ENCODE assay signal across 13 cellular contexts in genomic region chr1:149915429-149916192, GRCh38. TPM values are rescaled to one million over a fixed set of nuclear protein-coding genes. Genes with fewer than 3 reads are reported as not detected.
DNase-seq lines count a peak whose midpoint lies in the region; ATAC-seq, FAIRE-seq and TF ChIP-seq lines count a peak whose summit lies in the region.
"Had no signal": no experiment of that assay in that cellular context is flagged by ENCODE, and none has a peak within 500 bp of the region (broad histone marks: within the 10 kb centered on the region; RNA-seq: fewer than 3 reads in every experiment).

No MANE protein-coding gene starts in this region.

- DNase-seq in A673 (ENCODE audit: low spot score) (no peak), GM12891 (ENCODE audit: insufficient read length, low spot score) (no peak), mesendoderm (no peak), EL (no peak), Right ventricle myocardium inferior (ENCODE audit: missing footprints) (no peak), amniotic stem cell (lab: John Stamatoyannopoulos, UW) (no peak), COLO668 (lab: John Stamatoyannopoulos, UW; ENCODE audit: unreplicated experiment) (no peak)
- no peak for DNase-seq in activated T-helper 2 cell treated with anti-CD3 and anti-CD28 coated beads, Interferon-gamma antibody, Interleukin-2, Interleukin-4, amounts not matched to agents 10 μg/mL and 5 μg/mL and 100 μg/mL, durations not matched to agents 14 hours and 24 hours and 36 hours (ENCODE audit: low spot score)
- DNase-seq: Caco-2, cerebellar nuclear complex, NCI-H1417 had no signal

- H3K4ac ChIP-seq in mesendoderm (ENCODE audit: low read depth, low read length), result no peak overlapping the region

- TF ChIP-seq POLR2A in GM12891 (IDR thresholded peaks at IDR 0.05; ENCODE audit: low read depth, low read length), result no peak

- peak overlapping the region; percentile 69 for H3K27ac Mint-ChIP-seq in activated T-helper 2 cell treated with anti-CD3 and anti-CD28 coated beads, Interferon-gamma antibody, Interleukin-2, Interleukin-4, amounts not matched to agents 10 μg/mL and 5 μg/mL and 100 μg/mL, durations not matched to agents 14 hours and 24 hours and 36 hours

- H3K27ac ChIP-seq in A673 (ENCODE audit: low read depth, low read length, poor library complexity, severe bottlenecking) (peak overlapping the region; percentile 46), mesendoderm (ENCODE audit: low read depth, low read length) (no peak overlapping the region)

- no TSS peak for BruUV-seq in A673 (replicated peaks; lab: Mats Ljungman, UMichigan)

- H3K4me1 ChIP-seq in A673 (ENCODE audit: insufficient read depth, low read length, poor library complexity, severe bottlenecking) (peaks cover 19% of the 10 kb centered on the region), mesendoderm (ENCODE audit: control insufficient read depth, low read depth, low read length) (peaks cover 11% of the 10 kb centered on the region)

- TF ChIP-seq CTCF in A673 (conservative IDR thresholded peaks at IDR 0.05; ENCODE audit: low read depth, low read length), result no peak

- H3K4me3 ChIP-seq in A673 (ENCODE audit: low read depth, low read length, poor library complexity, severe bottlenecking) (peak overlapping the region; percentile 72), mesendoderm (ENCODE audit: low read length) (no peak overlapping the region)

- peak; percentile 16 for FAIRE-seq in GM12891 (lab: Jason Lieb, UNC)
- FAIRE-seq: RCC 7860 had no signal

- H3K9me3 ChIP-seq in A673 (ENCODE audit: low read depth, low read length, poor library complexity, severe bottlenecking), result no peaks in the 10 kb centered on the region
- H3K9me3 ChIP-seq: Caco-2 had no signal

- no peak for ATAC-seq in Right ventricle myocardium inferior
- ATAC-seq: HCT116 had no signal

- H3K27me3 ChIP-seq in A673 (replicated peaks; ENCODE audit: insufficient read depth, low read depth, low read length, poor library complexity) (no peaks in the 10 kb centered on the region), mesendoderm (ENCODE audit: insufficient read depth, low read length, poor library complexity) (no peaks in the 10 kb centered on the region)

- H3K36me3 ChIP-seq in A673 (ENCODE audit: insufficient read depth, low read length, poor library complexity, severe bottlenecking), result peaks cover 12% of the 10 kb centered on the region
- H3K36me3 ChIP-seq in mesendoderm (ENCODE audit: control insufficient read depth, insufficient read depth, low read length), result peaks cover 2% of the 10 kb centered on the region

- peak overlapping the region; percentile 86 for H3K9ac ChIP-seq in mesendoderm (ENCODE audit: low read length)

- no peak overlapping the region for H2BK120ac ChIP-seq in mesendoderm (ENCODE audit: low read depth, low read length)

- no peak overlapping the region for H3K18ac ChIP-seq in mesendoderm (ENCODE audit: low read length)

- intact Hi-C loops in A673 (cut with micrococcal nuclease; ENCODE audit: unreplicated experiment), result no loop called here
- intact Hi-C loops in activated T-helper 2 cell treated with anti-CD3 and anti-CD28 coated beads, Interferon-gamma antibody, Interleukin-2, Interleukin-4, amounts not matched to agents 10 μg/mL and 5 μg/mL and 100 μg/mL, durations not matched to agents 14 hours and 24 hours and 36 hours (cut with micrococcal nuclease), result no loop called here
- intact Hi-C loops in Right ventricle myocardium inferior (cut with DNase I), result no loop called here

- no peak overlapping the region for H2BK5ac ChIP-seq in mesendoderm (ENCODE audit: low read length)

- WGBS in mesendoderm (ENCODE audit: extremely low coverage, insufficient coverage, low lambda C conversion rate), result no CpG with 5 or more reads among the region's 11 CpGs

- H3K27me3 Mint-ChIP-seq in activated T-helper 2 cell treated with anti-CD3 and anti-CD28 coated beads, Interferon-gamma antibody, Interleukin-2, Interleukin-4, amounts not matched to agents 10 μg/mL and 5 μg/mL and 100 μg/mL, durations not matched to agents 14 hours and 24 hours and 36 hours (ENCODE audit: low read depth), result no peaks in the 10 kb centered on the region

- peak overlapping the region; percentile 88 for H3K56ac ChIP-seq in mesendoderm (ENCODE audit: low read length)

- peaks cover 2% of the 10 kb centered on the region for H3K79me2 ChIP-seq in mesendoderm (ENCODE audit: control insufficient read depth, insufficient read depth, low read length)

- no peak overlapping the region for H3K23ac ChIP-seq in mesendoderm (ENCODE audit: low read length)

- no peaks in the 10 kb centered on the region for H3K9me3 Mint-ChIP-seq in activated T-helper 2 cell treated with anti-CD3 and anti-CD28 coated beads, Interferon-gamma antibody, Interleukin-2, Interleukin-4, amounts not matched to agents 10 μg/mL and 5 μg/mL and 100 μg/mL, durations not matched to agents 14 hours and 24 hours and 36 hours

- H3K36me3 Mint-ChIP-seq in activated T-helper 2 cell treated with anti-CD3 and anti-CD28 coated beads, Interferon-gamma antibody, Interleukin-2, Interleukin-4, amounts not matched to agents 10 μg/mL and 5 μg/mL and 100 μg/mL, durations not matched to agents 14 hours and 24 hours and 36 hours (ENCODE audit: low read depth), result peaks cover 16% of the 10 kb centered on the region

- peak overlapping the region; percentile 83 for H3K4me2 ChIP-seq in mesendoderm (ENCODE audit: low read length)

- no peak overlapping the region for H2AK5ac ChIP-seq in mesendoderm (ENCODE audit: low read length)

- H3K79me1 ChIP-seq in mesendoderm (ENCODE audit: low read length), result peaks cover 9% of the 10 kb centered on the region

- H4K5ac ChIP-seq in mesendoderm (ENCODE audit: low read length), result no peak overlapping the region

- peak overlapping the region; percentile 92 for H3K4me3 Mint-ChIP-seq in activated T-helper 2 cell treated with anti-CD3 and anti-CD28 coated beads, Interferon-gamma antibody, Interleukin-2, Interleukin-4, amounts not matched to agents 10 μg/mL and 5 μg/mL and 100 μg/mL, durations not matched to agents 14 hours and 24 hours and 36 hours (ENCODE audit: low read depth)

- POLR2A ChIA-PET in A673 (lab: Charles Lee; ENCODE audit: low non-redundant PET), result no interaction called here

- H4K8ac ChIP-seq in mesendoderm (ENCODE audit: low read depth, low read length), result no peak overlapping the region

- peaks cover 35% of the 10 kb centered on the region for H3K4me1 Mint-ChIP-seq in activated T-helper 2 cell treated with anti-CD3 and anti-CD28 coated beads, Interferon-gamma antibody, Interleukin-2, Interleukin-4, amounts not matched to agents 10 μg/mL and 5 μg/mL and 100 μg/mL, durations not matched to agents 14 hours and 24 hours and 36 hours (ENCODE audit: low read depth)

- CTCF ChIA-PET in A673 (lab: Charles Lee), result no interaction called here

- no peak overlapping the region for H2BK15ac ChIP-seq in mesendoderm (replicated peaks; ENCODE audit: low read depth)

TF ChIP-seq in GM12891, 5 proteins besides CTCF, POLR2A, EP300 and RAD21:
- TF ChIP-seq POU2F2 (IDR thresholded peaks at IDR 0.05; ENCODE audit: low read depth, low read length) (no peak), PAX5 (IDR thresholded peaks at IDR 0.05; ENCODE audit: insufficient read depth, low read length, severe bottlenecking) (no peak), POLR2AphosphoS5 (IDR thresholded peaks at IDR 0.05; ENCODE audit: low read depth, low read length) (no peak), SPI1 (IDR thresholded peaks at IDR 0.05; ENCODE audit: low read depth, low read length) (no peak), TAF1 (IDR thresholded peaks at IDR 0.05; ENCODE audit: low read depth, low read length) (no peak)

RNA-seq across cellular contexts. Expression of gene SV2A, which starts 2.0 kb away (rescaled TPM):
- total RNA-seq in A673 (2021) (33.1 and 35.4 TPM in 2 replicates), Right ventricle myocardium inferior (0.51 TPM)
- polyA plus RNA-seq in GM12891 (2012; ENCODE audit: low read depth, missing spikeins), result 6.9 TPM
- 17.9 and 18.4 TPM in 2 replicates for total RNA-seq in activated T-helper 2 cell treated with anti-CD3 and anti-CD28 coated beads, Interferon-gamma antibody, Interleukin-2, Interleukin-4, amounts not matched to agents 10 μg/mL and 5 μg/mL and 100 μg/mL, durations not matched to agents 14 hours and 24 hours and 36 hours
- polyA plus RNA-seq in mesendoderm (2013, experiment 1 of 2), result 27.6 TPM
- polyA plus RNA-seq in mesendoderm (2013, experiment 2 of 2), result 28.5 TPM

RNA-seq across cellular contexts. Expression of gene SF3B4, which starts 12.0 kb away (rescaled TPM):
- total RNA-seq in A673 (2021), result 124 and 137 TPM in 2 replicates
- polyA plus RNA-seq in GM12891 (2012; ENCODE audit: low read depth, missing spikeins), result 52.4 TPM
- total RNA-seq in activated T-helper 2 cell treated with anti-CD3 and anti-CD28 coated beads, Interferon-gamma antibody, Interleukin-2, Interleukin-4, amounts not matched to agents 10 μg/mL and 5 μg/mL and 100 μg/mL, durations not matched to agents 14 hours and 24 hours and 36 hours, result 109 and 113 TPM in 2 replicates
- 146 TPM for polyA plus RNA-seq in mesendoderm (2013, experiment 1 of 2)
- polyA plus RNA-seq in mesendoderm (2013, experiment 2 of 2), result 148 TPM
- total RNA-seq in Right ventricle myocardium inferior, result 24.8 TPM

RNA-seq across cellular contexts. Expression of gene BOLA1, which starts 16.2 kb away (rescaled TPM):
- total RNA-seq in A673 (2021) (15.7 and 18.8 TPM in 2 replicates), Right ventricle myocardium inferior (15.3 TPM)
- 15.7 TPM for polyA plus RNA-seq in GM12891 (2012; ENCODE audit: low read depth, missing spikeins)
- 23.6 and 26.6 TPM in 2 replicates for total RNA-seq in activated T-helper 2 cell treated with anti-CD3 and anti-CD28 coated beads, Interferon-gamma antibody, Interleukin-2, Interleukin-4, amounts not matched to agents 10 μg/mL and 5 μg/mL and 100 μg/mL, durations not matched to agents 14 hours and 24 hours and 36 hours
- polyA plus RNA-seq in mesendoderm (2013, experiment 1 of 2), result 6.0 TPM
- 6.8 TPM for polyA plus RNA-seq in mesendoderm (2013, experiment 2 of 2)

RNA-seq across cellular contexts. Expression of gene MTMR11, which starts 21.1 kb away (rescaled TPM):
- 5.6 and 6.5 TPM in 2 replicates for total RNA-seq in A673 (2021)
- 0.73 TPM for polyA plus RNA-seq in GM12891 (2012; ENCODE audit: low read depth, missing spikeins)
- 5.2 and 5.5 TPM in 2 replicates for total RNA-seq in activated T-helper 2 cell treated with anti-CD3 and anti-CD28 coated beads, Interferon-gamma antibody, Interleukin-2, Interleukin-4, amounts not matched to agents 10 μg/mL and 5 μg/mL and 100 μg/mL, durations not matched to agents 14 hours and 24 hours and 36 hours
- polyA plus RNA-seq in mesendoderm (2013, experiment 1 of 2), result 1.5 TPM
- 1.6 TPM for polyA plus RNA-seq in mesendoderm (2013, experiment 2 of 2)
- total RNA-seq in Right ventricle myocardium inferior, result 3.5 TPM

Comparison
In these comparisons a context has a peak if more than half of its experiments do, and no peak if none do; other contexts are left out.
1. RNA of gene SV2A, which starts 2.0 kb away (total RNA-seq): 33.1 to 35.4 TPM in A673 and 17.9 to 18.4 TPM in activated T-helper 2 cell treated with anti-CD3 and anti-CD28 coated beads, Interferon-gamma antibody, Interleukin-2, Interleukin-4, amounts not matched to agents 10 μg/mL and 5 μg/mL and 100 μg/mL, durations not matched to agents 14 hours and 24 hours and 36 hours; 0.51 TPM in Right ventricle myocardium inferior (single experiment); every median in the first group is over 10 times any median in the second.